Comparison of ENCODE assay signal across 8 cellular contexts in genomic region chr21:30194701-30195299, GRCh38. TPM values are rescaled to one million over a fixed set of nuclear protein-coding genes. Genes with fewer than 3 reads are reported as not detected.
DNase-seq lines count a peak whose midpoint lies in the region; ATAC-seq and TF ChIP-seq lines count a peak whose summit lies in the region.
"Had no signal": no experiment of that assay in that cellular context is flagged by ENCODE, and none has a peak within 500 bp of the region (broad histone marks: within the 10 kb centered on the region; RNA-seq: fewer than 3 reads in every experiment).

No MANE protein-coding gene starts in this region.

- no peak overlapping the region for H3K4me3 ChIP-seq in SK-N-MC
- no peak overlapping the region for H3K4me3 ChIP-seq in hepatocyte

- no peaks in the 10 kb centered on the region for H3K4me1 ChIP-seq in hepatocyte (ENCODE audit: insufficient read depth)

- no peaks in the 10 kb centered on the region for H4K20me1 ChIP-seq in hepatocyte (ENCODE audit: insufficient read depth, poor library complexity, severe bottlenecking)

- H3K9ac ChIP-seq in SK-N-MC (ENCODE audit: insufficient read length): no peak overlapping the region

- H3K4me2 ChIP-seq in hepatocyte: no peak overlapping the region

- no peaks in the 10 kb centered on the region for H3K79me2 ChIP-seq in hepatocyte

- no peak overlapping the region for H2AFZ ChIP-seq in hepatocyte

- peak; percentile 62 for TF ChIP-seq CTCF in hepatocyte (IDR thresholded peaks at IDR 0.05; ENCODE audit: poor library complexity)

- no peaks in the 10 kb centered on the region for H3K36me3 ChIP-seq in SK-N-MC (ENCODE audit: insufficient read depth, low read length)
- H3K36me3 ChIP-seq in hepatocyte (replicated peaks; ENCODE audit: insufficient read depth, low read depth): no peaks in the 10 kb centered on the region

- H3K9me3 ChIP-seq in SK-N-MC (ENCODE audit: low read depth, low read length): no peaks in the 10 kb centered on the region
- H3K9me3 ChIP-seq in hepatocyte (ENCODE audit: low read depth): no peaks in the 10 kb centered on the region

- no peak overlapping the region for H3K27ac ChIP-seq in SK-N-MC
- no peak overlapping the region for H3K27ac ChIP-seq in hepatocyte

- ATAC-seq in GM18858 (IDR thresholded peaks at IDR 0.05; ENCODE audit: unreplicated experiment) (peak; percentile 57), GM21619 (IDR thresholded peaks at IDR 0.05; ENCODE audit: unreplicated experiment) (no peak), sciatic nerve (no peak)

- no peaks in the 10 kb centered on the region for H3K9me2 ChIP-seq in hepatocyte (replicated peaks; ENCODE audit: insufficient read depth)

- no peaks in the 10 kb centered on the region for H3K27me3 ChIP-seq in hepatocyte

- intact Hi-C loops in sciatic nerve (cut with DNase I): no loop called here

- in situ Hi-C loops in G401 (cut with HindIII; ENCODE audit: low sequenced_read_pairs): no loop called here

- peak; percentile 19 for DNase-seq in M059J (ENCODE audit: low read depth)
- peak; percentile 56 for DNase-seq in SK-N-MC (ENCODE audit: low read depth, low spot score)
- DNase-seq in hepatocyte (ENCODE audit: low spot score): peak; percentile 67
- no peak for DNase-seq in G401 (ENCODE audit: low spot score)
- no peak for DNase-seq in sciatic nerve (ENCODE audit: low spot score)

- 24% methylated on average over 2 of the region's 2 CpGs for WGBS in hepatocyte (ENCODE audit: low lambda C conversion rate, missing lambda C conversion rate)

RNA-seq across cellular contexts. Expression of gene CLDN8, which starts 21.1 kb away (rescaled TPM):
- total RNA-seq in M059J (2014; rRNA removed; shearing (Covaris generic)): not detected in 2 replicates
- 0.67 and 0.84 TPM in 2 replicates for total RNA-seq in hepatocyte
- 0.44 and 0.64 TPM in 2 replicates for polyA plus RNA-seq in hepatocyte
- not detected in 2 replicates for total RNA-seq in G401 (2014; rRNA removed; shearing (Covaris generic))
- not detected for total RNA-seq in sciatic nerve
- total RNA-seq: pulmonary artery endothelial cell had no signal

RNA-seq across cellular contexts. Expression of gene CLDN17, which starts 28.2 kb away (rescaled TPM):
- not detected in 2 replicates for total RNA-seq in M059J (2014; rRNA removed; shearing (Covaris generic))
- total RNA-seq in hepatocyte: not detected in 2 replicates
- not detected in 2 replicates for polyA plus RNA-seq in hepatocyte
- total RNA-seq in G401 (2014; rRNA removed; shearing (Covaris generic)): not detected in 2 replicates
- not detected for total RNA-seq in sciatic nerve
- total RNA-seq: pulmonary artery endothelial cell had no signal

Comparison
In these comparisons a context has a peak if more than half of its experiments do, and no peak if none do; other contexts are left out.
1. DNase-seq: peak in M059J (single experiment), SK-N-MC (single experiment) and hepatocyte (single experiment); none in G401 (single experiment) and sciatic nerve (single experiment).